ENCODE assay signal across 13 cellular contexts in genomic region chr6:111769365-111770127, GRCh38.
A peak's percentile ranks its signal among the peaks of the same experiment; 100 is the strongest.
DNase-seq lines count a peak whose midpoint lies in the region; ATAC-seq and TF ChIP-seq lines count a peak whose summit lies in the region.
"Had no signal": no experiment of that assay in that cellular context is flagged by ENCODE, and none has a peak within 500 bp of the region (broad histone marks: within the 10 kb centered on the region; RNA-seq: fewer than 3 reads in every experiment).

No MANE protein-coding gene starts in this region.

- peaks cover 82% of the 10 kb centered on the region for H3K4me1 ChIP-seq in left ventricle myocardium inferior

- TF ChIP-seq CTCF in left ventricle myocardium inferior (IDR thresholded peaks at IDR 0.05; ENCODE audit: borderline replicate concordance) = no peak

- H3K9me3 ChIP-seq in left ventricle myocardium inferior (replicated peaks) = no peaks in the 10 kb centered on the region
- H3K9me3 ChIP-seq: heart left ventricle had no signal

- peaks cover 43% of the 10 kb centered on the region for H3K36me3 Mint-ChIP-seq in T-cell

- POLR2A ChIA-PET in T-cell (lab: Charles Lee) = interaction anchor here (0.5 to 2.5 kb wide), 11 partner anchors 8 to 809 kb away, joined by 3 to 7 read pairs (median 3); partner anchors contain the start of gene FYN (in 1 of the 2)

- ATAC-seq in left ventricle myocardium superior = no peak
- ATAC-seq in T-cell (replicated peaks in 1 of 4) = no peak
- ATAC-seq in stimulated activated naive CD8-positive, alpha-beta T cell treated with anti-CD3 and anti-CD28 coated beads, Interleukin-15, amount 100 ng/mL, for 72 hours = peak; percentile 48
- no peak for ATAC-seq in HG03457 (IDR thresholded peaks at IDR 0.05; ENCODE audit: unreplicated experiment)
- ATAC-seq: heart left ventricle, PC-3 had no signal

- DNase-seq in left ventricle myocardium inferior (no peak), left ventricle myocardium superior (no peak), T-cell (no peak), fibroblast of peridontal ligament (ENCODE audit: extremely low read depth) (peak; percentile 60), NCI-H1694 treated with DMSO at 0.1 percent for 48 hours (lab: John Stamatoyannopoulos, UW) (no peak), NCI-H446 treated with DMSO at 0.1 percent for 48 hours (lab: John Stamatoyannopoulos, UW) (no peak)
- DNase-seq in stimulated activated naive CD8-positive, alpha-beta T cell treated with anti-CD3 and anti-CD28 coated beads, Interleukin-15, amount 100 ng/mL, for 72 hours = no peak
- DNase-seq: activated gamma-delta T cell, EL, heart left ventricle, NCI-H226, PC-3 had no signal

- CTCF ChIA-PET in T-cell (lab: Charles Lee) = interaction anchor here in 1 of 2 donors (0.8 to 1.6 kb wide), 6 partner anchors 10 to 57 kb away, joined by 3 to 5 read pairs (median 4); no protein-coding TSS in a partner anchor

- no peak overlapping the region for H3K4me3 ChIP-seq in left ventricle myocardium inferior
- H3K4me3 ChIP-seq: heart left ventricle had no signal

- no peaks in the 10 kb centered on the region for H3K36me3 ChIP-seq in left ventricle myocardium inferior
- H3K36me3 ChIP-seq: heart left ventricle had no signal

- H3K9me3 Mint-ChIP-seq in T-cell = peaks cover 0 to 5% (median 5%) of the 10 kb centered on the region in 3 donors
- no peaks in the 10 kb centered on the region for H3K9me3 Mint-ChIP-seq in stimulated activated naive CD8-positive, alpha-beta T cell treated with anti-CD3 and anti-CD28 coated beads, Interleukin-15, amount 100 ng/mL, for 72 hours

- H3K27me3 ChIP-seq in left ventricle myocardium inferior (ENCODE audit: low read depth) = no peaks in the 10 kb centered on the region
- H3K27me3 ChIP-seq: heart left ventricle had no signal

- peak overlapping the region; percentile 6 for H3K27ac ChIP-seq in left ventricle myocardium inferior (replicated peaks)

- peaks cover 91 to 95% (median 92%) of the 10 kb centered on the region in 3 donors for H3K4me1 Mint-ChIP-seq in T-cell
- H3K4me1 Mint-ChIP-seq in stimulated activated naive CD8-positive, alpha-beta T cell treated with anti-CD3 and anti-CD28 coated beads, Interleukin-15, amount 100 ng/mL, for 72 hours = peaks cover 90% of the 10 kb centered on the region

- H3K4me3 Mint-ChIP-seq in T-cell = peak overlapping the region in 1 of 3 donors; percentile 13
- H3K4me3 Mint-ChIP-seq in stimulated activated naive CD8-positive, alpha-beta T cell treated with anti-CD3 and anti-CD28 coated beads, Interleukin-15, amount 100 ng/mL, for 72 hours = peak overlapping the region; percentile 24 to 62

- no peaks in the 10 kb centered on the region for H3K27me3 Mint-ChIP-seq in T-cell
- no peaks in the 10 kb centered on the region for H3K27me3 Mint-ChIP-seq in stimulated activated naive CD8-positive, alpha-beta T cell treated with anti-CD3 and anti-CD28 coated beads, Interleukin-15, amount 100 ng/mL, for 72 hours

- intact Hi-C loops in left ventricle myocardium inferior (cut with micrococcal nuclease) (no loop called here), left ventricle myocardium superior (cut with micrococcal nuclease) (loop anchor here (10.0 kb wide), 1 partner anchor 45 kb away; no protein-coding TSS in a partner anchor)

- H3K27ac Mint-ChIP-seq in T-cell = peak overlapping the region; percentile 97 to 99
- peak overlapping the region; percentile 35 to 91 for H3K27ac Mint-ChIP-seq in stimulated activated naive CD8-positive, alpha-beta T cell treated with anti-CD3 and anti-CD28 coated beads, Interleukin-15, amount 100 ng/mL, for 72 hours
